In the genomic region with DNA sequence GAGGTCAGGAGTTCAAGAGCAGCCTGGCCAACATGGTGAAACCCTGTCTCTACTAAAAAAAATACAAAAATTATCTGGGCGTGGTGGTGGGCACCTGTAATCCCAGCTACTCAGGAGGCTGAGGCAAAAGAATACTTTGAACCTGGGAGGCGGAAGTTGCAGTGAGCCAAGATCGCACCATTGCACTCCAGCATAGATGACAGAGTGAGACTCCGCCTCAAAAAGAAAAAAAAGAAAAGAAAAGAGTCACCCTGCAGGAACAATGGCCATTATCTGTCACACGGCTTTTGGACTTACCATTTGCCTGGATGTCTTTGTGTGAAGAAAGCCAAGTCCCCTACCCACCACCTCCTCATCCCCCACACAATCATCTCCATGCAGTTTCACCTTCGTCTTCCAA, we compare ENCODE assay signal across 1 cellular context.
TF ChIP-seq lines count a peak whose summit lies in the region.
"Not testable (repeated sequence)": the region's sequence is repeated elsewhere in the genome, so short reads cannot be mapped to it uniquely, and the experiment has no call there.

No MANE protein-coding gene starts in this region.

TF ChIP-seq in HepG2, 621 proteins besides CTCF, POLR2A, EP300 and RAD21:
- peak; percentile 66; the same call in 1 of the 2 replicates for TF ChIP-seq ZNF460 (CRISPR knock-in tag; IDR thresholded peaks at IDR 0.05; ENCODE audit: borderline replicate concordance)
- not testable (repeated sequence) for TF ChIP-seq SOX13 (IDR thresholded peaks at IDR 0.05)
- 0 out of 4 replicates have a peak, but pooled peaks of 1 of the 2 experiments have one; percentile 10 for TF ChIP-seq SOX13 (CRISPR knock-in tag; conservative IDR thresholded peaks at IDR 0.05 in 1 of 2, IDR thresholded peaks at IDR 0.05 in 1 of 2)
